8 cellular contexts compared by ENCODE assay signal in genomic region chr11:118689852-118690552, GRCh38. TPM values are rescaled to one million over a fixed set of nuclear protein-coding genes. Genes with fewer than 3 reads are reported as not detected.
DNase-seq lines count a peak whose midpoint lies in the region; ATAC-seq and TF ChIP-seq lines count a peak whose summit lies in the region.

No MANE protein-coding gene starts in this region.

- 10 to 12% methylated on average over 26 to 29 of the region's 30 CpGs for WGBS in lower leg skin, 2 donors

- peak in 2 of 3 donors; percentile 38 to 55 for TF ChIP-seq CTCF in lower leg skin (IDR thresholded peaks at IDR 0.05)

- ATAC-seq in HG03469 (IDR thresholded peaks at IDR 0.05; ENCODE audit: unreplicated experiment), result peak; percentile 28

- intact Hi-C loops in lower leg skin (cut with DNase I; ENCODE audit: low total_unique reads), result loop anchor here (5.0 kb wide), 1 partner anchor 267 kb away; the partner anchor contains the start of gene UPK2

- no peak overlapping the region for H3K4me3 ChIP-seq in lower leg skin (ENCODE audit: low read depth, poor library complexity, severe bottlenecking)

- DNase-seq in AML-193 (lab: John Stamatoyannopoulos, UW) (peak; percentile 84 to 85), GM19240 (ENCODE audit: insufficient read length, low spot score) (peak; percentile 62), NCI-H526 treated with DMSO at 0.1 percent for 48 hours (lab: John Stamatoyannopoulos, UW) (peak; percentile 96), dermis microvascular lymphatic vessel endothelial cell (ENCODE audit: low read depth in 2 of 2) (peak; percentile 78 to 88), lower leg skin (ENCODE audit: low spot score in 2 of 2) (peak; percentile 78 to 97)
- peak; percentile 86 to 89 for DNase-seq in activated CD4-positive, alpha-beta T cell treated with anti-CD3 and anti-CD28 coated beads, Interleukin-2, amount 50 U/mL, for 48 hours
- peak; percentile 83 for DNase-seq in stimulated activated CD4-positive, alpha-beta T cell treated with anti-CD3 and anti-CD28 coated beads, Interleukin-4, amount 100 ng/mL, for 1 hour

- TF ChIP-seq POLR2A in lower leg skin (IDR thresholded peaks at IDR 0.05), result no peak

RNA-seq across cellular contexts. Expression of gene TREH, which starts 10.6 kb away (rescaled TPM):
- not detected in 2 replicates for total RNA-seq in dermis microvascular lymphatic vessel endothelial cell
- total RNA-seq in lower leg skin, result not detected
